9 cellular contexts compared by ENCODE assay signal in genomic region chr1:196660912-196661311, GRCh38. TPM values are rescaled to one million over a fixed set of nuclear protein-coding genes. Genes with fewer than 3 reads are reported as not detected.
DNase-seq lines count a peak whose midpoint lies in the region; ATAC-seq and TF ChIP-seq lines count a peak whose summit lies in the region.
"Had no signal": no experiment of that assay in that cellular context is flagged by ENCODE, and none has a peak within 500 bp of the region (broad histone marks: within the 10 kb centered on the region; RNA-seq: fewer than 3 reads in every experiment).

No MANE protein-coding gene starts in this region.

- H3K4me3 ChIP-seq in OCI-LY3 (ENCODE audit: low read length) (peak overlapping the region; percentile 70), endocrine pancreas (ENCODE audit: control insufficient read depth, insufficient read depth, low read length) (peak overlapping the region; percentile 31), mucosa of stomach (ENCODE audit: low read length) (no peak overlapping the region), suprapubic skin (no peak overlapping the region)

- peaks cover 2% of the 10 kb centered on the region for H3K4me1 Mint-ChIP-seq in activated naive CD8-positive, alpha-beta T cell treated with anti-CD3 and anti-CD28 coated beads for 36 hours

- H3K27me3 ChIP-seq in OCI-LY3 (ENCODE audit: low read depth, low read length) (no peaks in the 10 kb centered on the region), endocrine pancreas (ENCODE audit: control insufficient read depth, insufficient read depth, low read length) (peaks cover 2% of the 10 kb centered on the region), mucosa of stomach (ENCODE audit: control insufficient read depth, insufficient read depth, low read length) (no peaks in the 10 kb centered on the region), suprapubic skin (no peaks in the 10 kb centered on the region)

- no peak for TF ChIP-seq EP300 in suprapubic skin (IDR thresholded peaks at IDR 0.05)

- H3K9me3 ChIP-seq in OCI-LY3 (ENCODE audit: insufficient read depth, low read length), result no peaks in the 10 kb centered on the region
- H3K9me3 ChIP-seq in endocrine pancreas (ENCODE audit: control insufficient read depth, low read length), result no peaks in the 10 kb centered on the region
- H3K9me3 ChIP-seq in mucosa of stomach (ENCODE audit: control insufficient read depth, low read length), result no peaks in the 10 kb centered on the region
- no peaks in the 10 kb centered on the region for H3K9me3 ChIP-seq in suprapubic skin

- TF ChIP-seq CTCF in OCI-LY3 (IDR thresholded peaks at IDR 0.05; ENCODE audit: low read depth, low read length), result peak; percentile 81
- TF ChIP-seq CTCF in suprapubic skin (IDR thresholded peaks at IDR 0.05), result no peak

- H3K4me3 Mint-ChIP-seq in activated naive CD8-positive, alpha-beta T cell treated with anti-CD3 and anti-CD28 coated beads for 36 hours, result no peak overlapping the region

- H3K9me3 Mint-ChIP-seq in activated naive CD8-positive, alpha-beta T cell treated with anti-CD3 and anti-CD28 coated beads for 36 hours, result no peaks in the 10 kb centered on the region
- H3K9me3 Mint-ChIP-seq: T-cell had no signal

- H3K27me3 Mint-ChIP-seq in activated naive CD8-positive, alpha-beta T cell treated with anti-CD3 and anti-CD28 coated beads for 36 hours, result no peaks in the 10 kb centered on the region
- H3K27me3 Mint-ChIP-seq: T-cell had no signal

- peak overlapping the region; percentile 65 for H3K4me2 ChIP-seq in OCI-LY3 (ENCODE audit: low read length)

- H3K27ac Mint-ChIP-seq in activated naive CD8-positive, alpha-beta T cell treated with anti-CD3 and anti-CD28 coated beads for 36 hours, result no peak overlapping the region
- H3K27ac Mint-ChIP-seq: T-cell had no signal

- WGBS in suprapubic skin, result 12% methylated on average over 4 of the region's 4 CpGs

- peak overlapping the region; percentile 90 for H2AFZ ChIP-seq in OCI-LY3 (ENCODE audit: low read depth, low read length)

- H3K79me2 ChIP-seq in OCI-LY3 (ENCODE audit: low read length), result no peaks in the 10 kb centered on the region

- TF ChIP-seq POLR2A in suprapubic skin (IDR thresholded peaks at IDR 0.05), result no peak

- H3K36me3 Mint-ChIP-seq in activated naive CD8-positive, alpha-beta T cell treated with anti-CD3 and anti-CD28 coated beads for 36 hours, result no peaks in the 10 kb centered on the region
- H3K36me3 Mint-ChIP-seq: T-cell had no signal

- no peak overlapping the region for H3K27ac ChIP-seq in OCI-LY3 (ENCODE audit: low read length)
- no peak overlapping the region for H3K27ac ChIP-seq in suprapubic skin

- no peaks in the 10 kb centered on the region for H4K20me1 ChIP-seq in OCI-LY3 (ENCODE audit: insufficient read depth, low read length)

- DNase-seq in DMS53 treated with DMSO at 0.1 percent for 48 hours (lab: John Stamatoyannopoulos, UW; ENCODE audit: unreplicated experiment) (peak; percentile 41), HPDE6-E6E7 (ENCODE audit: extremely low spot score) (peak; percentile 21), suprapubic skin (ENCODE audit: low spot score in 2 of 2) (no peak)
- no peak for DNase-seq in activated naive CD8-positive, alpha-beta T cell treated with anti-CD3 and anti-CD28 coated beads for 36 hours
- DNase-seq: T-cell had no signal

- peak; percentile 83 for ATAC-seq in GM21447 (IDR thresholded peaks at IDR 0.05; ENCODE audit: unreplicated experiment)

- no peaks in the 10 kb centered on the region for H3K36me3 ChIP-seq in OCI-LY3 (replicated peaks; ENCODE audit: low read depth, low read length)
- no peaks in the 10 kb centered on the region for H3K36me3 ChIP-seq in endocrine pancreas (ENCODE audit: control insufficient read depth, insufficient read depth, low read length)
- no peaks in the 10 kb centered on the region for H3K36me3 ChIP-seq in mucosa of stomach (ENCODE audit: control insufficient read depth, insufficient read depth, low read length)
- H3K36me3 ChIP-seq in suprapubic skin, result no peaks in the 10 kb centered on the region

- H3K9ac ChIP-seq in OCI-LY3 (ENCODE audit: low read length) (peak overlapping the region; percentile 29; the same call in 1 of the 2 replicates), endocrine pancreas (ENCODE audit: control insufficient read depth, insufficient read depth, low read length) (no peak overlapping the region), mucosa of stomach (ENCODE audit: low read length) (peak overlapping the region; percentile 23)

- H3K4me1 ChIP-seq in OCI-LY3 (ENCODE audit: low read length) (no peaks in the 10 kb centered on the region), endocrine pancreas (ENCODE audit: control insufficient read depth, insufficient read depth, low read length) (no peaks in the 10 kb centered on the region), mucosa of stomach (ENCODE audit: control insufficient read depth, insufficient read depth, low read length) (no peaks in the 10 kb centered on the region), suprapubic skin (peaks cover 3% of the 10 kb centered on the region)

RNA-seq across cellular contexts. Expression of gene CFH, which starts 9.1 kb away (rescaled TPM):
- total RNA-seq in activated naive CD8-positive, alpha-beta T cell treated with anti-CD3 and anti-CD28 coated beads for 36 hours, result under 1 TPM in 1 of 2 experiments, not detected in 1; 0.24 TPM
- 10 to 100 TPM; 12.8 to 45.2 (median 27.3) TPM for total RNA-seq in suprapubic skin

RNA-seq across cellular contexts. Expression of gene KCNT2, which starts 52.7 kb away (rescaled TPM):
- total RNA-seq in activated naive CD8-positive, alpha-beta T cell treated with anti-CD3 and anti-CD28 coated beads for 36 hours, result not detected
- total RNA-seq in suprapubic skin, result 1 to 10 TPM in 1 of 4 donors, under 1 TPM in 3; 0.34 to 2.5 (median 0.34) TPM

Comparison
In these comparisons a context has a peak if more than half of its experiments do, and no peak if none do; other contexts are left out.
1. DNase-seq: peak in DMS53 treated with DMSO at 0.1 percent for 48 hours (single experiment) and HPDE6-E6E7 (single experiment); none in activated naive CD8-positive, alpha-beta T cell treated with anti-CD3 and anti-CD28 coated beads for 36 hours (single experiment) and suprapubic skin (0 of 2).
2. H3K4me3 ChIP-seq: peak in OCI-LY3 (single experiment) and endocrine pancreas (single experiment); none in mucosa of stomach (single experiment) and suprapubic skin (single experiment).
3. RNA of gene CFH, which starts 9.1 kb away (total RNA-seq): 12.8 to 45.2 TPM in suprapubic skin; 0.24 TPM in activated naive CD8-positive, alpha-beta T cell treated with anti-CD3 and anti-CD28 coated beads for 36 hours; every median in the first group is over 10 times any median in the second.